Comparison of ENCODE assay signal across 8 cellular contexts in the genomic region with DNA sequence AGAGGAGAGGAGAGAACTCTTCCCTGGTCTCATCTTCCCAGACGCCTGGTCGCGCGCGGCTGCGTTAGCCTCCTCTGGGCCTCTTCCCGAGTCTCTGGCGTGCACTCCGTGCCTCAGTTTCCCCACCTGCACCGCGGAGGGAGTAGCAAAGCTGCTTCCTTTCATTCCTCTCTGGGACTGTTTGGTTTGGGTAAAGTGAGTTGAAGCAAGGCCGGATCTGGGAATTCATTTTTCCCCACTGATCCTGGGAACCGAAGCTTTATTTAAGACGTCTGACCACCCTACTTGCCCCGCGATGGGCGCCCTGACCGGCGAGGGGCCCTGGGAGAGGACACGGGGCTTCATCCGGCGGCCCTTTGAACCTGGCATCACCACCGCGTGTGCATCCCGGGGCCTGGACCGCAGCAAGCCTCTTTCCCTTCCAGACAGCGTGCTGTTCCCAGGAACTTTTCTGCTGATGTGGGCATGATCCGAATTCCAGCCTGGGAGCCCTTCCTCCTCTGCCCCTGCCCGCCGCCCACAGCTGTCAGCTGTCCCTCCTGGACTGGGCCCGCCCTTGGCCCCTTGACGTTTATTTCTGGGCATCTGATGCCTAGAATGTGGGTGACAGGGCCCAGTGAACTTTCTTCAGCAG. TPM values are rescaled to one million over a fixed set of nuclear protein-coding genes. Genes with fewer than 3 reads are reported as not detected.
DNase-seq lines count a peak whose midpoint lies in the region; ATAC-seq and TF ChIP-seq lines count a peak whose summit lies in the region.

No MANE protein-coding gene starts in this region.

- H3K27ac ChIP-seq in ascending aorta = peak overlapping the region; percentile 15 to 38

- H3K36me3 Mint-ChIP-seq in activated CD4-positive, alpha-beta T cell treated with anti-CD3 and anti-CD28 coated beads for 36 hours (ENCODE audit: low read depth) = no peaks in the 10 kb centered on the region
- H3K36me3 Mint-ChIP-seq in stimulated activated naive B cell treated with anti-CD40 and anti-IgM and Interleukin-4, amounts not matched to agents 10 μg/mL and 1 μg/mL and 100 μg/mL, for 72 hours = no peaks in the 10 kb centered on the region

- intact Hi-C loops in activated CD4-positive, alpha-beta T cell treated with anti-CD3 and anti-CD28 coated beads for 36 hours (cut with DNase I, micrococcal nuclease) = loop anchor here in 1 of 2 experiments (5.0 to 10.0 kb wide), 2 partner anchors 320 to 327 kb away; a partner anchor contains a TSS
- intact Hi-C loops in ascending aorta (cut with DNase I) = loop anchor here (5.0 to 10.0 kb wide), 3 partner anchors 63 to 330 kb away; a partner anchor contains a TSS

- peaks cover 0 to 3% of the 10 kb centered on the region in 2 donors for H3K4me1 ChIP-seq in ascending aorta

- CTCF ChIA-PET in activated CD4-positive, alpha-beta T cell treated with anti-CD3 and anti-CD28 coated beads for 36 hours (lab: Charles Lee) = interaction anchor here (0.6 to 1.1 kb wide), 2 partner anchors 100 to 1029 kb away, joined by 3 to 4 read pairs; a partner anchor contains a TSS

- H3K9me3 Mint-ChIP-seq in activated CD4-positive, alpha-beta T cell treated with anti-CD3 and anti-CD28 coated beads for 36 hours (ENCODE audit: low read depth) = no peaks in the 10 kb centered on the region
- H3K9me3 Mint-ChIP-seq in stimulated activated naive B cell treated with anti-CD40 and anti-IgM and Interleukin-4, amounts not matched to agents 10 μg/mL and 1 μg/mL and 100 μg/mL, for 72 hours = no peaks in the 10 kb centered on the region

- no peak for TF ChIP-seq CTCF in ascending aorta (IDR thresholded peaks at IDR 0.05)
- TF ChIP-seq CTCF in GM13977 (IDR thresholded peaks at IDR 0.05; ENCODE audit: extremely low read depth, insufficient read depth, missing control alignments) = no peak

- no peaks in the 10 kb centered on the region for H3K9me3 ChIP-seq in ascending aorta

- H3K27me3 ChIP-seq in ascending aorta = no peaks in the 10 kb centered on the region

- no peaks in the 10 kb centered on the region for H3K36me3 ChIP-seq in ascending aorta

- peaks cover 3% of the 10 kb centered on the region for H3K4me1 Mint-ChIP-seq in activated CD4-positive, alpha-beta T cell treated with anti-CD3 and anti-CD28 coated beads for 36 hours
- H3K4me1 Mint-ChIP-seq in stimulated activated naive B cell treated with anti-CD40 and anti-IgM and Interleukin-4, amounts not matched to agents 10 μg/mL and 1 μg/mL and 100 μg/mL, for 72 hours = peaks cover 7 to 19% of the 10 kb centered on the region in 2 donors

- ATAC-seq in activated CD4-positive, alpha-beta T cell treated with anti-CD3 and anti-CD28 coated beads for 36 hours = no peak
- no peak for ATAC-seq in stimulated activated naive B cell treated with anti-CD40 and anti-IgM and Interleukin-4, amounts not matched to agents 10 μg/mL and 1 μg/mL and 100 μg/mL, for 72 hours (replicated peaks)
- ATAC-seq in GM21786 (IDR thresholded peaks at IDR 0.05; ENCODE audit: unreplicated experiment) = no peak
- no peak for ATAC-seq in HG02840 (IDR thresholded peaks at IDR 0.05; ENCODE audit: low FRiP score, unreplicated experiment)

- in situ Hi-C loops in GM13977 (cut with MboI; ENCODE audit: low pct_unique_long_range_greater_than_20kb, low sequenced_read_pairs, unreplicated experiment) = no loop called here

- peak overlapping the region; percentile 73 to 82 for H3K4me3 ChIP-seq in ascending aorta

- H3K27ac Mint-ChIP-seq in activated CD4-positive, alpha-beta T cell treated with anti-CD3 and anti-CD28 coated beads for 36 hours = no peak overlapping the region
- no peak overlapping the region for H3K27ac Mint-ChIP-seq in stimulated activated naive B cell treated with anti-CD40 and anti-IgM and Interleukin-4, amounts not matched to agents 10 μg/mL and 1 μg/mL and 100 μg/mL, for 72 hours

- POLR2A ChIA-PET in activated CD4-positive, alpha-beta T cell treated with anti-CD3 and anti-CD28 coated beads for 36 hours (lab: Charles Lee) = no interaction called here

- H3K27me3 Mint-ChIP-seq in activated CD4-positive, alpha-beta T cell treated with anti-CD3 and anti-CD28 coated beads for 36 hours = peaks cover 46% of the 10 kb centered on the region
- H3K27me3 Mint-ChIP-seq in stimulated activated naive B cell treated with anti-CD40 and anti-IgM and Interleukin-4, amounts not matched to agents 10 μg/mL and 1 μg/mL and 100 μg/mL, for 72 hours = peaks cover 39 to 62% of the 10 kb centered on the region in 2 donors

- no peak for DNase-seq in activated CD4-positive, alpha-beta T cell treated with anti-CD3 and anti-CD28 coated beads for 36 hours
- no peak for DNase-seq in activated CD4-positive, alpha-beta T cell treated with anti-CD3 and anti-CD28 coated beads, Interleukin-2, amount 50 U/mL, for 48 hours
- peak in 1 of 2 donors; percentile 64 for DNase-seq in ascending aorta (ENCODE audit: low spot score in 2 of 2)
- peak; percentile 41 for DNase-seq in iPS-NIHi11 (ENCODE audit: low spot score)
- no peak for DNase-seq in stimulated activated naive B cell treated with anti-CD40 and anti-IgM and Interleukin-4, amounts not matched to agents 10 μg/mL and 1 μg/mL and 100 μg/mL, for 72 hours
- DNase-seq in GM13977 (ENCODE audit: low spot score) = no peak

- H3K4me3 Mint-ChIP-seq in activated CD4-positive, alpha-beta T cell treated with anti-CD3 and anti-CD28 coated beads for 36 hours = peak overlapping the region; percentile 68
- peak overlapping the region; percentile 85 to 86 for H3K4me3 Mint-ChIP-seq in stimulated activated naive B cell treated with anti-CD40 and anti-IgM and Interleukin-4, amounts not matched to agents 10 μg/mL and 1 μg/mL and 100 μg/mL, for 72 hours

RNA-seq across cellular contexts. Expression of a gene that starts 0.8 kb away (rescaled TPM):
- under 1 TPM; 0.46 to 0.47 TPM for total RNA-seq in activated CD4-positive, alpha-beta T cell treated with anti-CD3 and anti-CD28 coated beads for 36 hours
- 21.6 TPM for total RNA-seq in ascending aorta

Comparison
In these comparisons a context has a peak if more than half of its experiments do, and no peak if none do; other contexts are left out.
1. RNA of a gene that starts 0.8 kb away (total RNA-seq): 21.6 TPM in ascending aorta (single experiment); 0.46 to 0.47 TPM in activated CD4-positive, alpha-beta T cell treated with anti-CD3 and anti-CD28 coated beads for 36 hours; every median in the first group is over 10 times any median in the second.